In genomic region chr2:26768759-26769500, GRCh38 we compare ENCODE assay signal across 8 cellular contexts. TPM values are rescaled to one million over a fixed set of nuclear protein-coding genes. Genes with fewer than 3 reads are reported as not detected.
DNase-seq lines count a peak whose midpoint lies in the region; ATAC-seq and TF ChIP-seq lines count a peak whose summit lies in the region.

No MANE protein-coding gene starts in this region.

- H3K4me3 ChIP-seq in astrocyte of the spinal cord (ENCODE audit: low read depth, low read length) = no peak overlapping the region

- no peak for TF ChIP-seq CTCF in astrocyte of the spinal cord (IDR thresholded peaks at IDR 0.05; ENCODE audit: low read depth, low read length)

- in situ Hi-C loops in astrocyte of the spinal cord (cut with HindIII; ENCODE audit: low sequenced_read_pairs) = no loop called here

- peak overlapping the region; percentile 59 for H3K27ac ChIP-seq in temporal lobe (ENCODE audit: low read depth, low read length)

- ATAC-seq in left lobe of liver (peak; percentile 4), HG03139 (IDR thresholded peaks at IDR 0.05; ENCODE audit: unreplicated experiment) (no peak)

- DNase-seq in activated T-cell treated with anti-CD3 and anti-CD28 coated beads, Interleukin-2, amount 50 U/mL, for 48 hours = peak; percentile 58 to 66
- no peak for DNase-seq in activated T-cell treated with anti-CD3 and anti-CD28 coated beads, Interleukin-2, amount 50 U/mL, for 1 hour
- DNase-seq in astrocyte of the spinal cord (ENCODE audit: low read depth, low spot score) (peak; percentile 27), left lobe of liver (ENCODE audit: low spot score) (peak; percentile 57), DMS 273 (lab: John Stamatoyannopoulos, UW; ENCODE audit: unreplicated experiment) (no peak), NCI-H345 treated with DMSO at 0.1 percent for 48 hours (lab: John Stamatoyannopoulos, UW; ENCODE audit: unreplicated experiment) (no peak)

RNA-seq across cellular contexts. Expression of gene SLC35F6, which starts 4.8 kb away (rescaled TPM):
- 14.4 TPM for total RNA-seq in left lobe of liver
- 11.1 TPM for total RNA-seq in temporal lobe

RNA-seq across cellular contexts. Expression of gene CENPA, which starts 16.9 kb away (rescaled TPM):
- total RNA-seq in left lobe of liver = 0.33 TPM
- 1.2 TPM for total RNA-seq in temporal lobe

Comparison
In these comparisons a context has a peak if more than half of its experiments do, and no peak if none do; other contexts are left out.
1. DNase-seq: peak in activated T-cell treated with anti-CD3 and anti-CD28 coated beads, Interleukin-2, amount 50 U/mL, for 48 hours (2 of 2), astrocyte of the spinal cord (single experiment) and left lobe of liver (single experiment); none in activated T-cell treated with anti-CD3 and anti-CD28 coated beads, Interleukin-2, amount 50 U/mL, for 1 hour (single experiment), DMS 273 (single experiment) and NCI-H345 treated with DMSO at 0.1 percent for 48 hours (single experiment).